In the genomic region with DNA sequence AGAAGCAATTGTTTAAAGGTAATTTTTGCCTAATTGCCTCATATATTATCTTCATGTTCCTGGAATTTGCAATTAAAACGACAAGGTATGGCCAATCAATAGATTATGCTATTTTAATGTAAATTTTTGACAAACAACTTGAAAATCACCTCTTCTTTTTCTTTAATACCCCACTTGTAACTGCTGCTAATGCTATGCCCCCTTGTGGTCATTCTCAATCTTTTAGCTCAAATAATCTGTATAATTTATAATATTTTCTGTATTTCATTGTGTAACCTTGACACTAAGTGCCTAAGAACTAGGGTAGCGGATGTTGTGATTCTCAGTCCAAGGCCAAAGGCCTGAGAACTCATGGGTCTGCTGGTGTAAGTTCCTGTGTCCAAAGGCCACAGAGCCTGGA, we compare ENCODE assay signal across 16 cellular contexts.
A peak's percentile ranks its signal among the peaks of the same experiment; 100 is the strongest.
DNase-seq lines count a peak whose midpoint lies in the region; FAIRE-seq and TF ChIP-seq lines count a peak whose summit lies in the region.
"Had no signal": no experiment of that assay in that cellular context is flagged by ENCODE, and none has a peak within 500 bp of the region (broad histone marks: within the 10 kb centered on the region; RNA-seq: fewer than 3 reads in every experiment).

No MANE protein-coding gene starts in this region.

- H3K27me3 Mint-ChIP-seq in endothelial cell (ENCODE audit: unreplicated experiment): no peaks in the 10 kb centered on the region

- TF ChIP-seq CTCF in 22Rv1 (IDR thresholded peaks at IDR 0.05) (peak; percentile 46), endothelial cell (IDR thresholded peaks at IDR 0.05; ENCODE audit: unreplicated experiment) (peak; percentile 44), thyroid gland (IDR thresholded peaks at IDR 0.05) (peak in 2 of 6 experiments; percentile 21 to 23)

- FAIRE-seq in HTR-8/SVneo (lab: Jason Lieb, UNC): no peak
- FAIRE-seq: GM12891 had no signal

- in situ Hi-C loops in GM23248 (cut with MboI): no loop called here

- no peaks in the 10 kb centered on the region for H3F3A ChIP-seq in GM23248 (ENCODE audit: insufficient read depth)

- no peaks in the 10 kb centered on the region for H4K20me1 ChIP-seq in GM23248 (ENCODE audit: insufficient read depth)

- no peaks in the 10 kb centered on the region for H3K9me3 Mint-ChIP-seq in endothelial cell (ENCODE audit: unreplicated experiment)

- H3K27ac Mint-ChIP-seq in endothelial cell (ENCODE audit: unreplicated experiment): no peak overlapping the region

- 11 to 12% methylated on average over 2 of the region's 2 CpGs for WGBS in GM23248 (ENCODE audit: low coverage in 1 of 2, low lambda C conversion rate in 2 of 2, missing lambda C conversion rate in 2 of 2), 2 experiments
- 58 to 66% methylated on average over 2 of the region's 2 CpGs for WGBS in thyroid gland, 2 donors

- H3K27ac ChIP-seq in 22Rv1 (no peak overlapping the region), GM23248 (no peak overlapping the region), thyroid gland (no peak overlapping the region)
- H3K27ac ChIP-seq: prostate gland had no signal

- no peak overlapping the region for H3K9ac ChIP-seq in GM23248

- H2AFZ ChIP-seq in GM23248: no peak overlapping the region

- H3K9me2 ChIP-seq in GM23248 (ENCODE audit: insufficient read depth): no peaks in the 10 kb centered on the region

- H3K4me2 ChIP-seq in GM23248 (ENCODE audit: unreplicated experiment): no peak overlapping the region

- no peaks in the 10 kb centered on the region for H3K36me3 ChIP-seq in GM23248 (ENCODE audit: low read depth)
- H3K36me3 ChIP-seq in thyroid gland: no peaks in the 10 kb centered on the region
- H3K36me3 ChIP-seq: prostate gland had no signal

- H3K27me3 ChIP-seq in GM23248 (replicated peaks; ENCODE audit: insufficient read depth): no peaks in the 10 kb centered on the region
- no peaks in the 10 kb centered on the region for H3K27me3 ChIP-seq in thyroid gland

- no peaks in the 10 kb centered on the region for H3K4me1 Mint-ChIP-seq in endothelial cell (ENCODE audit: unreplicated experiment)

- no peaks in the 10 kb centered on the region for H3K79me2 ChIP-seq in GM23248 (ENCODE audit: insufficient read depth)

- DNase-seq in GM23248 (peak; percentile 2), OCI-M1 (lab: John Stamatoyannopoulos, UW) (peak; percentile 19), endothelial cell (ENCODE audit: low spot score) (no peak), HuH-7.5 (ENCODE audit: low spot score) (no peak), HTR-8/SVneo (ENCODE audit: insufficient read length, low spot score) (no peak), thyroid gland (no peak)
- no peak for DNase-seq in activated T-cell treated with anti-CD3 and anti-CD28 coated beads, Interleukin-2, amount 50 U/mL, for 48 hours
- DNase-seq: activated CD4-positive, alpha-beta T cell treated with anti-CD3 and anti-CD28 coated beads, Interleukin-2, amount 50 U/mL, for 4 hours; aorta; DND-41; effector CD4-positive, alpha-beta T cell; islet precursor cell; T-helper 9 cell had no signal

- TF ChIP-seq POLR2A in thyroid gland (IDR thresholded peaks at IDR 0.05): no peak

- intact Hi-C loops in thyroid gland (cut with DNase I): no loop called here

- H3K4me1 ChIP-seq in GM23248 (ENCODE audit: insufficient read depth) (no peaks in the 10 kb centered on the region), thyroid gland (no peaks in the 10 kb centered on the region)
- H3K4me1 ChIP-seq: prostate gland had no signal

- no peaks in the 10 kb centered on the region for H3K9me3 ChIP-seq in GM23248 (ENCODE audit: low read depth)
- no peaks in the 10 kb centered on the region for H3K9me3 ChIP-seq in thyroid gland
- H3K9me3 ChIP-seq: prostate gland had no signal

- H3K4me3 ChIP-seq in GM23248: no peak overlapping the region
- no peak overlapping the region for H3K4me3 ChIP-seq in thyroid gland (replicated peaks in 1 of 3)
- H3K4me3 ChIP-seq: prostate gland had no signal

- H3K36me3 Mint-ChIP-seq in endothelial cell (ENCODE audit: low read depth, unreplicated experiment): no peaks in the 10 kb centered on the region

- no peak overlapping the region for H3K4me3 Mint-ChIP-seq in endothelial cell (ENCODE audit: unreplicated experiment)

Comparison
In these comparisons a context has a peak if more than half of its experiments do, and no peak if none do; other contexts are left out.
1. DNase-seq: peak in GM23248 (single experiment) and OCI-M1 (single experiment); none in endothelial cell (single experiment), HuH-7.5 (single experiment), HTR-8/SVneo (single experiment), thyroid gland (0 of 2) and activated T-cell treated with anti-CD3 and anti-CD28 coated beads, Interleukin-2, amount 50 U/mL, for 48 hours (0 of 2).